Comparison of ENCODE assay signal across 9 cellular contexts in the genomic region with DNA sequence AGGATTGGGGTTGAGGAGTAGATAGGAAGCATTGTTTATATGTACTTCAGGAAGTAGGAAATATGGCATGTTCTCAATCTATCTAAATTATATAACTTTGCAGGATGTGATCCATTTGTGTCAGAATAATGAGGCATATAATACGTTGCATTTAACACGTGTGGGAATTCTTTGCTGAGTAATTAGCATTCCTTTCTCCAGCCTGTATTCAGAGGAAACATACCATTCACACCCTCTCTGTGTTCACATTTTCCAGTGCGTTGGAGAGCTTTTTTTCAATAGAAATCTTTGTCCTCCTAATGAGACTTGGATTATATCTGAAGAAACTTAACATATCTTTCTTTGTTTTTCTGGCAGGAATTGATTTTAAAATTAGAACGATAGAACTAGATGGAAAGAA. TPM values are rescaled to one million over a fixed set of nuclear protein-coding genes. Genes with fewer than 3 reads are reported as not detected.
DNase-seq lines count a peak whose midpoint lies in the region; ATAC-seq and TF ChIP-seq lines count a peak whose summit lies in the region.
"Had no signal": no experiment of that assay in that cellular context is flagged by ENCODE, and none has a peak within 500 bp of the region (broad histone marks: within the 10 kb centered on the region; RNA-seq: fewer than 3 reads in every experiment).

No MANE protein-coding gene starts in this region.

- peak overlapping the region; percentile 64 for H3K4me3 Mint-ChIP-seq in T-helper 2 cell treated with Interferon-gamma antibody and Interleukin-4, amounts not matched to agents 5 μg/mL and 100 μg/mL, for 36 hours
- H3K4me3 Mint-ChIP-seq in brain: peak overlapping the region in 4 of 5 experiments; percentile 13 to 69 (median 30)
- H3K4me3 Mint-ChIP-seq in stimulated activated naive B cell treated with anti-CD40 and anti-IgM and Interleukin-4, amounts not matched to agents 10 μg/mL and 1 μg/mL and 100 μg/mL, for 72 hours: no peak overlapping the region

- H3K9me3 Mint-ChIP-seq in T-helper 2 cell treated with Interferon-gamma antibody and Interleukin-4, amounts not matched to agents 5 μg/mL and 100 μg/mL, for 36 hours: no peaks in the 10 kb centered on the region
- peaks cover 6 to 24% (median 12%) of the 10 kb centered on the region in 5 experiments for H3K9me3 Mint-ChIP-seq in brain
- H3K9me3 Mint-ChIP-seq in stimulated activated naive B cell treated with anti-CD40 and anti-IgM and Interleukin-4, amounts not matched to agents 10 μg/mL and 1 μg/mL and 100 μg/mL, for 72 hours: no peaks in the 10 kb centered on the region

- H3K27ac Mint-ChIP-seq in T-helper 2 cell treated with Interferon-gamma antibody and Interleukin-4, amounts not matched to agents 5 μg/mL and 100 μg/mL, for 36 hours: peak overlapping the region; percentile 79
- peak overlapping the region; percentile 5 to 94 (median 87) for H3K27ac Mint-ChIP-seq in brain
- H3K27ac Mint-ChIP-seq in stimulated activated naive B cell treated with anti-CD40 and anti-IgM and Interleukin-4, amounts not matched to agents 10 μg/mL and 1 μg/mL and 100 μg/mL, for 72 hours: peak overlapping the region; percentile 2

- H3K27me3 Mint-ChIP-seq in T-helper 2 cell treated with Interferon-gamma antibody and Interleukin-4, amounts not matched to agents 5 μg/mL and 100 μg/mL, for 36 hours (ENCODE audit: low read depth): no peaks in the 10 kb centered on the region
- H3K27me3 Mint-ChIP-seq in brain: peaks cover 3% of the 10 kb centered on the region
- no peaks in the 10 kb centered on the region for H3K27me3 Mint-ChIP-seq in stimulated activated naive B cell treated with anti-CD40 and anti-IgM and Interleukin-4, amounts not matched to agents 10 μg/mL and 1 μg/mL and 100 μg/mL, for 72 hours

- TF ChIP-seq CTCF in brain (conservative IDR thresholded peaks at IDR 0.05): no peak

- peaks cover 55% of the 10 kb centered on the region for H3K36me3 Mint-ChIP-seq in T-helper 2 cell treated with Interferon-gamma antibody and Interleukin-4, amounts not matched to agents 5 μg/mL and 100 μg/mL, for 36 hours (ENCODE audit: low read depth)
- peaks cover 71% of the 10 kb centered on the region for H3K36me3 Mint-ChIP-seq in brain
- peaks cover 46 to 64% of the 10 kb centered on the region in 2 donors for H3K36me3 Mint-ChIP-seq in stimulated activated naive B cell treated with anti-CD40 and anti-IgM and Interleukin-4, amounts not matched to agents 10 μg/mL and 1 μg/mL and 100 μg/mL, for 72 hours

- ATAC-seq in stimulated activated naive B cell treated with anti-CD40 and anti-IgM and Interleukin-4, amounts not matched to agents 10 μg/mL and 1 μg/mL and 100 μg/mL, for 72 hours (replicated peaks): no peak
- ATAC-seq in HG03097 (IDR thresholded peaks at IDR 0.05; ENCODE audit: low FRiP score, unreplicated experiment) (no peak), HG02759 (IDR thresholded peaks at IDR 0.05; ENCODE audit: unreplicated experiment) (no peak)

- no peak for DNase-seq in T-helper 2 cell treated with Interferon-gamma antibody and Interleukin-4, amounts not matched to agents 5 μg/mL and 100 μg/mL, for 36 hours (ENCODE audit: low spot score)
- DNase-seq in T-helper 2 cell (no peak), kidney glomerular epithelial cell (lab: John Stamatoyannopoulos, UW) (peak; percentile 17), NCI-H82 treated with DMSO at 0.1 percent for 48 hours (lab: John Stamatoyannopoulos, UW; ENCODE audit: unreplicated experiment) (no peak)
- DNase-seq in stimulated activated naive B cell treated with anti-CD40 and anti-IgM and Interleukin-4, amounts not matched to agents 10 μg/mL and 1 μg/mL and 100 μg/mL, for 72 hours: no peak
- DNase-seq: mesendoderm had no signal

- peaks cover 39% of the 10 kb centered on the region for H3K4me1 Mint-ChIP-seq in T-helper 2 cell treated with Interferon-gamma antibody and Interleukin-4, amounts not matched to agents 5 μg/mL and 100 μg/mL, for 36 hours (ENCODE audit: low read depth)
- H3K4me1 Mint-ChIP-seq in brain: peaks cover 62% of the 10 kb centered on the region
- peaks cover 28 to 53% of the 10 kb centered on the region in 2 donors for H3K4me1 Mint-ChIP-seq in stimulated activated naive B cell treated with anti-CD40 and anti-IgM and Interleukin-4, amounts not matched to agents 10 μg/mL and 1 μg/mL and 100 μg/mL, for 72 hours

RNA-seq across cellular contexts. Expression of gene APH1B, which starts 33.0 kb away (rescaled TPM):
- polyA plus RNA-seq in brain (ENCODE audit: insufficient read depth, low read depth, low replicate concordance): 12.2 TPM

RNA-seq across cellular contexts. Expression of gene RAB8B, which starts 55.0 kb away (rescaled TPM):
- polyA plus RNA-seq in brain (ENCODE audit: insufficient read depth, low read depth, low replicate concordance): 3.1 TPM

Comparison
In these comparisons a context has a peak if more than half of its experiments do, and no peak if none do; other contexts are left out.
1. H3K27ac Mint-ChIP-seq: peak in every context shown above with its lines; median percentile 87 in brain; 79 in T-helper 2 cell treated with Interferon-gamma antibody and Interleukin-4, amounts not matched to agents 5 μg/mL and 100 μg/mL, for 36 hours; 2 in stimulated activated naive B cell treated with anti-CD40 and anti-IgM and Interleukin-4, amounts not matched to agents 10 μg/mL and 1 μg/mL and 100 μg/mL, for 72 hours.
2. H3K4me3 Mint-ChIP-seq: peak in T-helper 2 cell treated with Interferon-gamma antibody and Interleukin-4, amounts not matched to agents 5 μg/mL and 100 μg/mL, for 36 hours (single experiment) and brain (4 of 5); none in stimulated activated naive B cell treated with anti-CD40 and anti-IgM and Interleukin-4, amounts not matched to agents 10 μg/mL and 1 μg/mL and 100 μg/mL, for 72 hours (0 of 2).